In genomic region chr12:104473374-104473983, GRCh38 we compare ENCODE assay signal across 8 cellular contexts. TPM values are rescaled to one million over a fixed set of nuclear protein-coding genes. Genes with fewer than 3 reads are reported as not detected.
A peak's percentile ranks its signal among the peaks of the same experiment; 100 is the strongest.
DNase-seq lines count a peak whose midpoint lies in the region; ATAC-seq and TF ChIP-seq lines count a peak whose summit lies in the region.
"Had no signal": no experiment of that assay in that cellular context is flagged by ENCODE, and none has a peak within 500 bp of the region (broad histone marks: within the 10 kb centered on the region; RNA-seq: fewer than 3 reads in every experiment).

No MANE protein-coding gene starts in this region.

- no peaks in the 10 kb centered on the region for H3K36me3 ChIP-seq in SJCRH30
- H3K36me3 ChIP-seq in neuron (ENCODE audit: insufficient read depth, low read length) = no peaks in the 10 kb centered on the region
- H3K36me3 ChIP-seq in body of pancreas (replicated peaks in 1 of 2; ENCODE audit: insufficient read depth in 1 of 2, low read depth in 2 of 2) = no peaks in the 10 kb centered on the region

- no peaks in the 10 kb centered on the region for H3K9me3 ChIP-seq in SJCRH30 (replicated peaks)
- no peaks in the 10 kb centered on the region for H3K9me3 ChIP-seq in neuron (ENCODE audit: low read length)
- H3K9me3 ChIP-seq in body of pancreas = no peaks in the 10 kb centered on the region

- DNase-seq in SJCRH30 (peak; percentile 71 to 87), body of pancreas (no peak), SW480 (ENCODE audit: low spot score) (no peak), GM20000 (ENCODE audit: low spot score) (no peak)

- H3K4me3 ChIP-seq in SJCRH30 (peak overlapping the region; percentile 17; the same call in 1 of the 2 replicates), neuron (ENCODE audit: low read length) (peak overlapping the region; percentile 11), body of pancreas (no peak overlapping the region)

- intact Hi-C loops in body of pancreas (cut with DNase I) = no loop called here

- peak overlapping the region; percentile 88 for H3K27ac ChIP-seq in SJCRH30
- H3K27ac ChIP-seq in body of pancreas = no peak overlapping the region

- WGBS in body of pancreas, 2 donors = 67 to 75% methylated on average over 10 of the region's 10 CpGs

- H2AFZ ChIP-seq in neuron (ENCODE audit: low read depth, low read length) = no peak overlapping the region

- TF ChIP-seq POLR2A in body of pancreas (IDR thresholded peaks at IDR 0.05) = no peak

- ATAC-seq in GM18873 (IDR thresholded peaks at IDR 0.05; ENCODE audit: low FRiP score, unreplicated experiment) (peak; percentile 47), GM21737 (IDR thresholded peaks at IDR 0.05; ENCODE audit: unreplicated experiment) (peak; percentile 49), body of pancreas (no peak)
- ATAC-seq: SK-N-SH treated with all-trans-retinoic acid at 6 μM for 48 hours had no signal

- TF ChIP-seq CTCF in body of pancreas (IDR thresholded peaks at IDR 0.05) (no peak), GM20000 (IDR thresholded peaks at IDR 0.05; ENCODE audit: extremely low read depth, missing control alignments) (no peak)

- H3K27me3 ChIP-seq in SJCRH30 (no peaks in the 10 kb centered on the region), neuron (ENCODE audit: insufficient read depth, low read length) (no peaks in the 10 kb centered on the region), body of pancreas (no peaks in the 10 kb centered on the region)

- H3K4me1 ChIP-seq in SJCRH30 (peaks cover 49% of the 10 kb centered on the region), neuron (ENCODE audit: insufficient read depth, low read length) (peaks cover 27% of the 10 kb centered on the region), body of pancreas (no peaks in the 10 kb centered on the region)

RNA-seq across cellular contexts. Expression of gene CHST11, which starts 16.7 kb away (rescaled TPM):
- 31.8 and 37.0 TPM in 2 replicates for total RNA-seq in SJCRH30 (2014; rRNA removed; shearing (Covaris generic))
- total RNA-seq in body of pancreas = 10 to 100 TPM in 1 of 2 donors, 1 to 10 TPM in 1; 4.6 to 14.5 TPM

Comparison
In these comparisons a context has a peak if more than half of its experiments do, and no peak if none do; other contexts are left out.
1. DNase-seq: peak in SJCRH30 (2 of 2); none in body of pancreas (0 of 4), SW480 (single experiment) and GM20000 (single experiment).
2. H3K4me3 ChIP-seq: peak in SJCRH30 (single experiment) and neuron (single experiment); none in body of pancreas (0 of 2).